Comparison of ENCODE assay signal across 20 cellular contexts in genomic region chr20:51037499-51038110, GRCh38. TPM values are rescaled to one million over a fixed set of nuclear protein-coding genes. Genes with fewer than 3 reads are reported as not detected.
DNase-seq lines count a peak whose midpoint lies in the region; ATAC-seq and TF ChIP-seq lines count a peak whose summit lies in the region.
"Had no signal": no experiment of that assay in that cellular context is flagged by ENCODE, and none has a peak within 500 bp of the region (broad histone marks: within the 10 kb centered on the region; RNA-seq: fewer than 3 reads in every experiment).

No MANE protein-coding gene starts in this region.

- DNase-seq in NCI-H1694 treated with DMSO at 0.1 percent for 48 hours (lab: John Stamatoyannopoulos, UW) (peak; percentile 95), caudate nucleus (lab: John Stamatoyannopoulos, UW) (peak in 33 of 61 donors; percentile 5 to 93 (median 21)), superior temporal gyrus (ENCODE audit: extremely low spot score) (peak; percentile 52), NCI-H146 (lab: John Stamatoyannopoulos, UW) (no peak), lower lobe of right lung (no peak)
- DNase-seq: activated naive CD4-positive, alpha-beta T cell treated with anti-CD3 and anti-CD28 coated beads, Interleukin-2, amount 10 ng/mL, durations not matched to agents 7 days and 5 days; activated T-cell treated with anti-CD3 and anti-CD28 coated beads, Interleukin-2, amount 50 U/mL, for 72 hours; CD8-positive, alpha-beta T cell; effector memory CD4-positive, alpha-beta T cell; foreskin keratinocyte; NCI-H345; PC-9; SHP77; SW 1271 had no signal

- H3K4me1 ChIP-seq in HEK293 (ENCODE audit: control insufficient read depth, insufficient read depth, low read length) (no peaks in the 10 kb centered on the region), lower lobe of right lung (no peaks in the 10 kb centered on the region)
- H3K4me1 ChIP-seq: ascending aorta, foreskin keratinocyte, prostate gland, suprapubic skin, vagina had no signal

- no peaks in the 10 kb centered on the region for H3K36me3 ChIP-seq in HEK293 (ENCODE audit: control insufficient read depth in 2 of 2, insufficient read depth in 1 of 2, low read length in 2 of 2)
- no peaks in the 10 kb centered on the region for H3K36me3 ChIP-seq in lower lobe of right lung
- H3K36me3 ChIP-seq: ascending aorta, prostate gland, suprapubic skin, vagina had no signal

- TF ChIP-seq CTCF in HEK293 (tag by site-specific recombination; IDR thresholded peaks at IDR 0.05) = no peak
- TF ChIP-seq CTCF in lower lobe of right lung (IDR thresholded peaks at IDR 0.05) = no peak

- H3K27ac ChIP-seq in HEK293 (ENCODE audit: extremely low read depth, low read depth, low read length) (no peak overlapping the region), caudate nucleus (ENCODE audit: low read depth, low read length) (peak overlapping the region; percentile 61), lower lobe of right lung (no peak overlapping the region)
- H3K27ac ChIP-seq: ascending aorta, foreskin keratinocyte, PC-9, prostate gland, suprapubic skin, vagina had no signal

- no peaks in the 10 kb centered on the region for H3K9me3 ChIP-seq in HEK293 (ENCODE audit: control insufficient read depth, insufficient read depth, low read depth, low read length)
- no peaks in the 10 kb centered on the region for H3K9me3 ChIP-seq in lower lobe of right lung
- H3K9me3 ChIP-seq: ascending aorta, prostate gland, suprapubic skin, vagina had no signal

- peaks cover 41% of the 10 kb centered on the region for H3K27me3 ChIP-seq in lower lobe of right lung (ENCODE audit: low read depth)
- H3K27me3 ChIP-seq: ascending aorta, foreskin keratinocyte, vagina had no signal

- intact Hi-C loops in lower lobe of right lung (cut with DNase I) = no loop called here

- POLR2A ChIA-PET in HEK293 (lab: Yijun Ruan, JAX) = no interaction called here

- CTCF ChIA-PET in HEK293 (lab: Yijun Ruan, JAX) = interaction anchor here (1.0 kb wide), 1 partner anchor 23 kb away, joined by 3 read pairs; no protein-coding TSS in a partner anchor

- no peak for ATAC-seq in HG02884 (IDR thresholded peaks at IDR 0.05; ENCODE audit: unreplicated experiment)
- no peak for ATAC-seq in lower lobe of right lung
- ATAC-seq: activated T-cell treated with anti-CD3 and anti-CD28 coated beads, Interleukin-2, amount 50 U/mL, for 72 hours; CD8-positive, alpha-beta T cell had no signal

- H3K4me3 ChIP-seq in HEK293 (ENCODE audit: low read depth, low read length) (no peak overlapping the region), lower lobe of right lung (no peak overlapping the region)
- H3K4me3 ChIP-seq: ascending aorta, PC-9, prostate gland, suprapubic skin, vagina had no signal

TF ChIP-seq in HEK293, 187 proteins besides CTCF, POLR2A, EP300 and RAD21:
- no peak for TF ChIP-seq SALL2 (tag by site-specific recombination; IDR thresholded peaks at IDR 0.05; ENCODE audit: borderline replicate concordance)
- TF ChIP-seq ZFHX2 (tag by site-specific recombination; conservative IDR thresholded peaks at IDR 0.05) = peak; percentile 66
- TF ChIP-seq EGR2 (tag by site-specific recombination; IDR thresholded peaks at IDR 0.05; ENCODE audit: low read depth) = peak; percentile 23; the same call in 1 of the 2 replicates
- TF ChIP-seq OVOL3 (tag by site-specific recombination; IDR thresholded peaks at IDR 0.05) = no peak
TF ChIP-seq in HEK293: peak in this region for 2.

RNA-seq across cellular contexts. Expression of gene KCNG1, which starts 14.7 kb away (rescaled TPM):
- total RNA-seq in lower lobe of right lung = not detected
- total RNA-seq: CD8-positive, alpha-beta T cell; PC-9 had no signal

Comparison
In these comparisons a context has a peak if more than half of its experiments do, and no peak if none do; other contexts are left out.
1. DNase-seq: peak in NCI-H1694 treated with DMSO at 0.1 percent for 48 hours (single experiment), caudate nucleus (33 of 61) and superior temporal gyrus (single experiment); none in NCI-H146 (single experiment) and lower lobe of right lung (single experiment).